ENCODE assay signal across 33 cellular contexts in genomic region chr17:81260641-81261040, GRCh38.
"Had no signal": no experiment of that assay in that cellular context is flagged by ENCODE, and none has a peak within 500 bp of the region (broad histone marks: within the 10 kb centered on the region; RNA-seq: fewer than 3 reads in every experiment).

No MANE protein-coding gene starts in this region.

- H3K27ac Mint-ChIP-seq: activated CD4-positive, alpha-beta memory T cell treated with anti-CD3 and anti-CD28 coated beads, Interleukin-2, amount 10 ng/mL, durations not matched to agents 7 days and 5 days; activated CD4-positive, alpha-beta T cell treated with anti-CD3 and anti-CD28 coated beads for 36 hours; activated CD4-positive, alpha-beta T cell treated with anti-CD3 and anti-CD28 coated beads, Interleukin-2, amount 10 ng/mL, durations not matched to agents 24 days and 14 days; activated naive CD8-positive, alpha-beta T cell; activated T-cell treated with anti-CD3 and anti-CD28 coated beads, Interleukin-2, amount 50 U/mL, for 24 hours; activated T-cell treated with anti-CD3 and anti-CD28 coated beads, Interleukin-2, amount 50 U/mL, for 72 hours; T-helper 17 cell; T-helper 2 cell treated with Interferon-gamma antibody and Interleukin-4, amounts not matched to agents 5 μg/mL and 100 μg/mL, for 36 hours had no signal

- H3K27ac ChIP-seq: cardiac muscle cell, colonic mucosa, epithelial cell of prostate, esophagus squamous epithelium, gastroesophageal sphincter, heart right ventricle had no signal

- H3K27me3 ChIP-seq: cardiac muscle cell, colonic mucosa, esophagus squamous epithelium, gastroesophageal sphincter, heart right ventricle had no signal

- H3K4me3 ChIP-seq: cardiac muscle cell, colonic mucosa, esophagus squamous epithelium, gastroesophageal sphincter, heart right ventricle had no signal

- ATAC-seq: activated CD4-positive, alpha-beta T cell treated with anti-CD3 and anti-CD28 coated beads for 36 hours; activated T-cell treated with anti-CD3 and anti-CD28 coated beads, Interleukin-2, amount 50 U/mL, for 72 hours; gastroesophageal sphincter; T-helper 17 cell had no signal

- DNase-seq: activated CD4-positive, alpha-beta memory T cell treated with anti-CD3 and anti-CD28 coated beads, Interleukin-2, amount 10 ng/mL, durations not matched to agents 7 days and 5 days; activated CD4-positive, alpha-beta T cell treated with anti-CD3 and anti-CD28 coated beads for 36 hours; activated CD4-positive, alpha-beta T cell treated with anti-CD3 and anti-CD28 coated beads, Interleukin-2, amount 10 ng/mL, durations not matched to agents 24 days and 14 days; activated CD4-positive, CD25-positive, alpha-beta regulatory T cell; activated CD4-positive, CD25-positive, alpha-beta regulatory T cell treated with anti-CD3 and anti-CD28 coated beads, Interleukin-2, amount 50 U/mL, for 72 hours; activated CD8-positive, alpha-beta memory T cell treated with anti-CD3 and anti-CD28 coated beads, Interleukin-2, amount 50 U/mL, for 48 hours; activated effector memory CD4-positive, alpha-beta T cell treated with Interleukin-2 at 50 U/mL for 16 hours; activated gamma-delta T cell treated with Interleukin-2 at 50 U/mL for 16 hours; activated naive CD4-positive, alpha-beta T cell treated with anti-CD3 and anti-CD28 coated beads, Interleukin-2, amount 50 U/mL, for 16 hours; activated naive CD4-positive, alpha-beta T cell treated with Interleukin-2 at 50 U/mL for 16 hours; activated T-cell treated with anti-CD3 and anti-CD28 coated beads for 4 hours; activated T-cell treated with anti-CD3 and anti-CD28 coated beads, Interleukin-2, amount 50 U/mL, for 24 hours; activated T-cell treated with anti-CD3 and anti-CD28 coated beads, Interleukin-2, amount 50 U/mL, for 72 hours; amniotic stem cell; anterior cingulate cortex; central memory CD4-positive, alpha-beta T cell; cerebellar nuclear complex; colonic mucosa; effector CD8-positive, alpha-beta T cell; esophagus squamous epithelium; foreskin melanocyte; heart right ventricle; T-helper 1 cell; T-helper 17 cell; T1000 had no signal

- H3K4me3 Mint-ChIP-seq: activated CD4-positive, alpha-beta memory T cell treated with anti-CD3 and anti-CD28 coated beads, Interleukin-2, amount 10 ng/mL, durations not matched to agents 7 days and 5 days; activated CD4-positive, alpha-beta T cell treated with anti-CD3 and anti-CD28 coated beads for 36 hours; activated CD4-positive, alpha-beta T cell treated with anti-CD3 and anti-CD28 coated beads, Interleukin-2, amount 10 ng/mL, durations not matched to agents 24 days and 14 days; activated naive CD8-positive, alpha-beta T cell; activated T-cell treated with anti-CD3 and anti-CD28 coated beads, Interleukin-2, amount 50 U/mL, for 24 hours; activated T-cell treated with anti-CD3 and anti-CD28 coated beads, Interleukin-2, amount 50 U/mL, for 72 hours; T-helper 17 cell; T-helper 2 cell treated with Interferon-gamma antibody and Interleukin-4, amounts not matched to agents 5 μg/mL and 100 μg/mL, for 36 hours had no signal

- FAIRE-seq: astrocyte, endometrium, endothelial cell of umbilical vein had no signal

- H3K36me3 Mint-ChIP-seq: activated naive CD8-positive, alpha-beta T cell had no signal

- H3K9me3 ChIP-seq: colonic mucosa, esophagus squamous epithelium, gastroesophageal sphincter, heart right ventricle had no signal

- H3K36me3 ChIP-seq: cardiac muscle cell had no signal

- H3K4me1 Mint-ChIP-seq: activated CD4-positive, alpha-beta memory T cell treated with anti-CD3 and anti-CD28 coated beads, Interleukin-2, amount 10 ng/mL, durations not matched to agents 7 days and 5 days; activated CD4-positive, alpha-beta T cell treated with anti-CD3 and anti-CD28 coated beads for 36 hours; activated CD4-positive, alpha-beta T cell treated with anti-CD3 and anti-CD28 coated beads, Interleukin-2, amount 10 ng/mL, durations not matched to agents 24 days and 14 days; T-helper 17 cell had no signal

- H3K27me3 Mint-ChIP-seq: activated CD4-positive, alpha-beta memory T cell treated with anti-CD3 and anti-CD28 coated beads, Interleukin-2, amount 10 ng/mL, durations not matched to agents 7 days and 5 days; activated CD4-positive, alpha-beta T cell treated with anti-CD3 and anti-CD28 coated beads for 36 hours; activated CD4-positive, alpha-beta T cell treated with anti-CD3 and anti-CD28 coated beads, Interleukin-2, amount 10 ng/mL, durations not matched to agents 24 days and 14 days; activated naive CD8-positive, alpha-beta T cell; activated T-cell treated with anti-CD3 and anti-CD28 coated beads, Interleukin-2, amount 50 U/mL, for 24 hours; T-helper 17 cell had no signal

- H3K9me3 Mint-ChIP-seq: activated CD4-positive, alpha-beta memory T cell treated with anti-CD3 and anti-CD28 coated beads, Interleukin-2, amount 10 ng/mL, durations not matched to agents 7 days and 5 days; activated CD4-positive, alpha-beta T cell treated with anti-CD3 and anti-CD28 coated beads, Interleukin-2, amount 10 ng/mL, durations not matched to agents 24 days and 14 days; activated T-cell treated with anti-CD3 and anti-CD28 coated beads, Interleukin-2, amount 50 U/mL, for 24 hours; activated T-cell treated with anti-CD3 and anti-CD28 coated beads, Interleukin-2, amount 50 U/mL, for 72 hours; T-helper 2 cell treated with Interferon-gamma antibody and Interleukin-4, amounts not matched to agents 5 μg/mL and 100 μg/mL, for 36 hours had no signal
